Comparison of ENCODE assay signal across 1 cellular context in the genomic region with DNA sequence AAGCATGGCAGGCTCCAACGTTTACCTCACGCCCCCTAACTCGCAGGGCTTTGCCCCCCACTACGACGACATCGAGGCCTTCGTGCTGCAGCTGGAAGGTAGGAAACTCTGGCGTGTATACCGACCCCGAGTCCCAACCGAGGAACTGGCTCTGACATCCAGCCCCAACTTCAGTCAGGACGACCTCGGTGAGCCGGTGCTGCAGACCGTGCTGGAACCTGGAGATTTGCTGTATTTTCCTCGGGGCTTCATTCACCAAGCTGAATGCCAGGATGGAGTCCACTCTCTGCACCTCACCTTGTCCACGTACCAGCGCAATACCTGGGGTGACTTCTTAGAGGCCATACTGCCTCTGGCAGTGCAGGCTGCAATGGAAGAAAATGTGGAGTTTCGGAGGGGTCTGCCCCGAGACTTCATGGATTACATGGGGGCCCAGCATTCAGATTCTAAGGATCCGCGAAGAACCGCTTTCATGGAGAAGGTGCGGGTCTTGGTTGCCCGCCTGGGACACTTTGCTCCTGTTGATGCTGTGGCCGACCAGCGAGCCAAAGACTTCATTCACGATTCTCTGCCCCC.
TF ChIP-seq lines count a peak whose summit lies in the region.

No MANE protein-coding gene starts in this region.

TF ChIP-seq in IMR-90, 13 proteins besides CTCF, POLR2A, EP300 and RAD21 (continued from another document):
- no peak for TF ChIP-seq ELK1 (IDR thresholded peaks at IDR 0.05; ENCODE audit: borderline replicate concordance, low read depth, low read length)
- no peak for TF ChIP-seq FOS (IDR thresholded peaks at IDR 0.05; ENCODE audit: low read depth, low read length)
- no peak for TF ChIP-seq USF2 (IDR thresholded peaks at IDR 0.05; ENCODE audit: low read depth, low read length)
- no peak for TF ChIP-seq MAZ (IDR thresholded peaks at IDR 0.05; ENCODE audit: borderline replicate concordance, low read depth, low read length)
- TF ChIP-seq CEBPB (IDR thresholded peaks at IDR 0.05; ENCODE audit: low read depth, low read length): no peak
TF ChIP-seq in IMR-90: peak in this region for 0.
